8 cellular contexts compared by ENCODE assay signal in genomic region chr3:61903931-61904657, GRCh38.
DNase-seq lines count a peak whose midpoint lies in the region; ATAC-seq and FAIRE-seq lines count a peak whose summit lies in the region.

No MANE protein-coding gene starts in this region.

- H3K27me3 ChIP-seq in small intestine (ENCODE audit: control insufficient read depth in 2 of 2, insufficient read depth in 2 of 2, low read length in 2 of 2): no peaks in the 10 kb centered on the region

- WGBS in small intestine, 3 donors: 32 to 58% (median 40%) methylated on average over 4 of the region's 4 CpGs

- no peaks in the 10 kb centered on the region for H3K9me3 ChIP-seq in small intestine (ENCODE audit: control insufficient read depth, low read depth)

- H3K36me3 ChIP-seq in small intestine (ENCODE audit: control insufficient read depth in 2 of 2, insufficient read depth in 2 of 2, low read length in 2 of 2): no peaks in the 10 kb centered on the region

- H3K4me1 ChIP-seq in small intestine (ENCODE audit: control insufficient read depth in 2 of 2, insufficient read depth in 1 of 2, low read depth in 1 of 2, low read length in 1 of 2): peaks cover 0 to 3% of the 10 kb centered on the region in 2 donors

- FAIRE-seq in small intestine (lab: Jason Lieb, UNC): no peak

- ATAC-seq in HG03378 (IDR thresholded peaks at IDR 0.05; ENCODE audit: unreplicated experiment): no peak
- ATAC-seq in HG03457 (IDR thresholded peaks at IDR 0.05; ENCODE audit: unreplicated experiment): no peak

- H3K27ac ChIP-seq in small intestine (ENCODE audit: low read depth in 1 of 2, low read length in 1 of 2): peak overlapping the region in 1 of 2 donors; percentile 34

- peak; percentile 84 for DNase-seq in NCI-H2029 treated with DMSO at 0.1 percent for 48 hours (lab: John Stamatoyannopoulos, UW)
- no peak for DNase-seq in NCI-H2029 (lab: John Stamatoyannopoulos, UW)
- DNase-seq in NCI-H82 (lab: John Stamatoyannopoulos, UW): peak; percentile 78
- DNase-seq in glomerular visceral epithelial cell (ENCODE audit: extremely low spot score): peak; percentile 44
- DNase-seq in small intestine: peak; percentile 18
- DNase-seq in CD1c-positive myeloid dendritic cell (ENCODE audit: extremely low spot score): no peak

- H3K4me3 ChIP-seq in small intestine (ENCODE audit: low read depth in 1 of 2, low read length in 2 of 2): no peak overlapping the region

Comparison
In these comparisons a context has a peak if more than half of its experiments do, and no peak if none do; other contexts are left out.
1. DNase-seq: peak in NCI-H2029 treated with DMSO at 0.1 percent for 48 hours (single experiment), NCI-H82 (single experiment), glomerular visceral epithelial cell (single experiment) and small intestine (single experiment); none in NCI-H2029 (single experiment) and CD1c-positive myeloid dendritic cell (single experiment).